In genomic region chr1:52511439-52511838, GRCh38 we compare ENCODE assay signal across 33 cellular contexts.
"Had no signal": no experiment of that assay in that cellular context is flagged by ENCODE, and none has a peak within 500 bp of the region (broad histone marks: within the 10 kb centered on the region; RNA-seq: fewer than 3 reads in every experiment).

No MANE protein-coding gene starts in this region.

- H3K27ac Mint-ChIP-seq: activated CD4-positive, alpha-beta T cell treated with anti-CD3 and anti-CD28 coated beads, Interleukin-2, amount 10 ng/mL, durations not matched to agents 24 days and 14 days; activated naive CD8-positive, alpha-beta T cell treated with anti-CD3 and anti-CD28 coated beads for 36 hours; activated T-helper 17 cell treated with anti-CD3 and anti-CD28 coated beads, Interleukin-2, amount 50 U/mL, for 72 hours; T-helper 2 cell treated with Interferon-gamma antibody and Interleukin-4, amounts not matched to agents 5 μg/mL and 100 μg/mL, for 36 hours had no signal

- H3K4me3 Mint-ChIP-seq: activated CD4-positive, alpha-beta T cell treated with anti-CD3 and anti-CD28 coated beads, Interleukin-2, amount 10 ng/mL, durations not matched to agents 24 days and 14 days; activated CD8-positive, alpha-beta T cell treated with anti-CD3 and anti-CD28 coated beads for 36 hours; activated naive CD8-positive, alpha-beta T cell treated with anti-CD3 and anti-CD28 coated beads for 36 hours; activated T-helper 17 cell treated with anti-CD3 and anti-CD28 coated beads, Interleukin-2, amount 50 U/mL, for 72 hours; central memory CD8-positive, alpha-beta T cell; T-helper 2 cell treated with Interferon-gamma antibody and Interleukin-4, amounts not matched to agents 5 μg/mL and 100 μg/mL, for 36 hours had no signal

- DNase-seq: activated CD4-positive, alpha-beta T cell treated with anti-CD3 and anti-CD28 coated beads for 1 hour; activated CD4-positive, alpha-beta T cell treated with anti-CD3 and anti-CD28 coated beads, Interleukin-2, amount 10 ng/mL, durations not matched to agents 24 days and 14 days; activated CD4-positive, alpha-beta T cell treated with anti-CD3 and anti-CD28 coated beads, Interleukin-2, amount 50 U/mL, for 4 hours; activated CD4-positive, CD25-positive, alpha-beta regulatory T cell; activated CD8-positive, alpha-beta memory T cell treated with anti-CD3 and anti-CD28 coated beads, Interleukin-2, amount 50 U/mL, for 4 hours; activated CD8-positive, alpha-beta T cell treated with anti-CD3 and anti-CD28 coated beads for 36 hours; activated effector memory CD4-positive, alpha-beta T cell treated with anti-CD3 and anti-CD28 coated beads, Interleukin-2, amount 50 U/mL, for 16 hours; activated naive CD4-positive, alpha-beta T cell; activated naive CD4-positive, alpha-beta T cell treated with anti-CD3 and anti-CD28 coated beads, Interleukin-2, amount 50 U/mL, for 16 hours; activated naive CD8-positive, alpha-beta T cell treated with anti-CD3 and anti-CD28 coated beads for 36 hours; activated T-cell treated with anti-CD3 and anti-CD28 coated beads, Interleukin-2, amount 50 U/mL, for 48 hours; amygdala; IMR-90; Kasumi-1; KBM-7; MG63; NCI-H1048; NCI-H1105 treated with DMSO at 0.1 percent for 48 hours; NCI-H1436; NCI-H1694; NCI-H1930; NCI-H2081 treated with DMSO at 0.1 percent for 48 hours; NCI-H510A; NCI-H526; NCI-H748 treated with DMSO at 0.1 percent for 48 hours; NK-92 treated with Interleukin-12 subunit alpha and Interleukin-12 subunit beta, amount 100 ng/mL, for 24 hours; PC-9; Right ventricle myocardium superior; SJCRH30; WERI-Rb-1 had no signal

- H3K27me3 Mint-ChIP-seq: activated CD4-positive, alpha-beta T cell treated with anti-CD3 and anti-CD28 coated beads, Interleukin-2, amount 10 ng/mL, durations not matched to agents 24 days and 14 days; activated CD8-positive, alpha-beta T cell treated with anti-CD3 and anti-CD28 coated beads for 36 hours; activated naive CD8-positive, alpha-beta T cell treated with anti-CD3 and anti-CD28 coated beads for 36 hours; activated T-helper 17 cell treated with anti-CD3 and anti-CD28 coated beads, Interleukin-2, amount 50 U/mL, for 72 hours; central memory CD8-positive, alpha-beta T cell had no signal

- H3K9me3 Mint-ChIP-seq: activated CD4-positive, alpha-beta T cell treated with anti-CD3 and anti-CD28 coated beads, Interleukin-2, amount 10 ng/mL, durations not matched to agents 24 days and 14 days; activated CD8-positive, alpha-beta T cell treated with anti-CD3 and anti-CD28 coated beads for 36 hours; activated naive CD8-positive, alpha-beta T cell treated with anti-CD3 and anti-CD28 coated beads for 36 hours; activated T-helper 17 cell treated with anti-CD3 and anti-CD28 coated beads, Interleukin-2, amount 50 U/mL, for 72 hours; central memory CD8-positive, alpha-beta T cell; T-helper 2 cell treated with Interferon-gamma antibody and Interleukin-4, amounts not matched to agents 5 μg/mL and 100 μg/mL, for 36 hours had no signal
